ENCODE assay signal across 14 cellular contexts in the genomic region with DNA sequence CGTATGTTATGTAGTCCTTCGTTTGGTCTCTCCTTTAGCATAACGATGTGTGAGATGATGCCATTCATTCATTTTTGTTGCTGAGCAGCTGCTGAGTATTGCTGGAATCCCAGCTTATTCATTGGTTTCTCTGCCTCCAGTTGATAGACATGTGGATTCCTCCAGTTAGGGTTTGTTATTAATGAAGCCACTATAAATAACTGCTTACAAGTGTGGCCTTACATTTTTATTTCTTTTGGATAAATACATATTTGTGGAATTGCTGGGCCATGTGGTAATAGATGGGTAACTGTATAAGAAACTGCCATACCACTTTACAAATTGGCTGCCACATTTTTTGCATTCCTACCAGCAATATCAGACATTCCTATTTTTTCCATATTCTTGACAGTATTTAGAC.
"Had no signal": no experiment of that assay in that cellular context is flagged by ENCODE, and none has a peak within 500 bp of the region (broad histone marks: within the 10 kb centered on the region; RNA-seq: fewer than 3 reads in every experiment).

No MANE protein-coding gene starts in this region.

- H3K36me3 ChIP-seq: colonic mucosa, neural progenitor cell, ovary, thoracic aorta had no signal

- H3K4me3 Mint-ChIP-seq: activated CD4-positive, alpha-beta T cell treated with anti-CD3 and anti-CD28 coated beads, Interleukin-2, amount 10 ng/mL, durations not matched to agents 24 days and 14 days; neural progenitor cell had no signal

- ATAC-seq: gastroesophageal sphincter, left ventricle myocardium superior had no signal

- H2AFZ ChIP-seq: neural progenitor cell had no signal

- H3K9me3 ChIP-seq: colonic mucosa, gastroesophageal sphincter, ovary, stomach, thoracic aorta had no signal

- H3K4me3 ChIP-seq: colonic mucosa, gastroesophageal sphincter, neural progenitor cell, ovary, stomach, thoracic aorta had no signal

- H3K27ac ChIP-seq: colonic mucosa, gastroesophageal sphincter, neural progenitor cell, ovary, stomach, thoracic aorta had no signal

- H3K9ac ChIP-seq: neural progenitor cell had no signal

- H3K27ac Mint-ChIP-seq: activated CD4-positive, alpha-beta T cell treated with anti-CD3 and anti-CD28 coated beads, Interleukin-2, amount 10 ng/mL, durations not matched to agents 24 days and 14 days; neural progenitor cell had no signal

- H3K4me1 ChIP-seq: colonic mucosa, neural progenitor cell had no signal

- H3K4me2 ChIP-seq: neural progenitor cell had no signal

- H3K27me3 ChIP-seq: colonic mucosa, ovary had no signal

- DNase-seq: activated CD4-positive, alpha-beta T cell treated with anti-CD3 and anti-CD28 coated beads, Interleukin-2, amount 10 ng/mL, durations not matched to agents 24 days and 14 days; activated T-cell treated with anti-CD3 and anti-CD28 coated beads, Interleukin-2, amount 50 U/mL, for 1 hour; colonic mucosa; effector CD4-positive, alpha-beta T cell; kidney; left ventricle myocardium superior; mesendoderm; ovary; stimulated activated CD4-positive, alpha-beta T cell treated with anti-CD3 and anti-CD28 coated beads, Interleukin-4, amount 100 ng/mL, for 1 hour; stimulated activated CD8-positive, alpha-beta memory T cell treated with anti-CD3 and anti-CD28 coated beads, Interleukin-4, amount 100 ng/mL, for 48 hours; stomach had no signal
